In genomic region chr15:41838400-41838897, GRCh38 we compare ENCODE assay signal across 12 cellular contexts. TPM values are rescaled to one million over a fixed set of nuclear protein-coding genes. Genes with fewer than 3 reads are reported as not detected.
DNase-seq lines count a peak whose midpoint lies in the region; ATAC-seq and TF ChIP-seq lines count a peak whose summit lies in the region.
"Had no signal": no experiment of that assay in that cellular context is flagged by ENCODE, and none has a peak within 500 bp of the region (broad histone marks: within the 10 kb centered on the region; RNA-seq: fewer than 3 reads in every experiment).

TSS of gene PLA2G4B (plus strand) at chr15:41838847. CDS start at chr15:41838914, 67 bp downstream.

- WGBS in heart right ventricle, 2 donors = 71 to 76% methylated on average over 6 of the region's 6 CpGs
- 81% methylated on average over 6 of the region's 6 CpGs for WGBS in right cardiac atrium
- 62 to 83% methylated on average over 6 of the region's 6 CpGs for WGBS in lung, 2 donors
- WGBS in urinary bladder = 83% methylated on average over 6 of the region's 6 CpGs
- 90 to 93% methylated on average over 2 to 6 of the region's 6 CpGs for WGBS in endodermal cell (ENCODE audit: insufficient coverage in 1 of 2, insufficient read length in 1 of 2), 2 experiments

- H3K27ac ChIP-seq in heart right ventricle (no peak within 1 kb of the TSS), right cardiac atrium (ENCODE audit: low read length) (no peak within 1 kb of the TSS), WERI-Rb-1 (peak within 1 kb of the TSS; percentile 40), lung (ENCODE audit: low read depth in 1 of 2, low read length in 1 of 2) (peak within 1 kb of the TSS in 1 of 2 donors; percentile 81), urinary bladder (ENCODE audit: low read depth) (peak within 1 kb of the TSS; percentile 44), endodermal cell (ENCODE audit: low read depth, low read length) (no peak within 1 kb of the TSS)

- H3K9ac ChIP-seq in endodermal cell (ENCODE audit: extremely low read depth, low read length, poor library complexity, severe bottlenecking) = no peak within 1 kb of the TSS

- peaks cover 0 to 50% (median 6%) of the 10 kb centered on the region in 9 donors for H3K36me3 ChIP-seq in heart right ventricle
- H3K36me3 ChIP-seq in WERI-Rb-1 = peaks cover 5% of the 10 kb centered on the region
- peaks cover 0 to 27% of the 10 kb centered on the region in 2 donors for H3K36me3 ChIP-seq in lung (ENCODE audit: control insufficient read depth in 2 of 2, insufficient read depth in 2 of 2, low read length in 2 of 2)
- H3K36me3 ChIP-seq in urinary bladder (ENCODE audit: insufficient read depth) = no peaks in the 10 kb centered on the region
- H3K36me3 ChIP-seq in endodermal cell (ENCODE audit: control insufficient read depth, insufficient read depth, low read length) = no peaks in the 10 kb centered on the region

- no peak within 1 kb of the TSS for H3K27ac Mint-ChIP-seq in endodermal cell
- H3K27ac Mint-ChIP-seq: activated CD8-positive, alpha-beta T cell treated with anti-CD3 and anti-CD28 coated beads for 36 hours; activated naive CD8-positive, alpha-beta T cell treated with anti-CD3 and anti-CD28 coated beads for 36 hours had no signal

- H3K4me1 Mint-ChIP-seq in endodermal cell = no peaks in the 10 kb centered on the region

- H3K4me1 ChIP-seq in heart right ventricle (peaks cover 0 to 13% (median 4%) of the 10 kb centered on the region in 9 donors), right cardiac atrium (ENCODE audit: control insufficient read depth, insufficient read depth, low read length) (no peaks in the 10 kb centered on the region), lung (ENCODE audit: control insufficient read depth in 2 of 2, insufficient read depth in 2 of 2, low read length in 2 of 2) (peaks cover 0 to 10% of the 10 kb centered on the region in 2 donors), urinary bladder (ENCODE audit: insufficient read depth) (no peaks in the 10 kb centered on the region), endodermal cell (ENCODE audit: control insufficient read depth, insufficient read depth, low read length) (no peaks in the 10 kb centered on the region)

- H3K9me3 Mint-ChIP-seq in endodermal cell = no peaks in the 10 kb centered on the region
- H3K9me3 Mint-ChIP-seq: activated CD8-positive, alpha-beta T cell treated with anti-CD3 and anti-CD28 coated beads for 36 hours; activated naive CD8-positive, alpha-beta T cell treated with anti-CD3 and anti-CD28 coated beads for 36 hours; CD4-positive, alpha-beta memory T cell had no signal

- DNase-seq in heart right ventricle = no peak
- no peak for DNase-seq in right cardiac atrium
- DNase-seq in WERI-Rb-1 = no peak
- DNase-seq in lung (ENCODE audit: low spot score) = peak; percentile 89
- DNase-seq in mesenteric fat pad (ENCODE audit: low spot score) = no peak
- no peak for DNase-seq in central memory CD4-positive, alpha-beta T cell
- no peak for DNase-seq in endodermal cell
- DNase-seq: activated CD8-positive, alpha-beta T cell treated with anti-CD3 and anti-CD28 coated beads for 36 hours; activated naive CD8-positive, alpha-beta T cell treated with anti-CD3 and anti-CD28 coated beads for 36 hours; CD4-positive, alpha-beta memory T cell; NCI-H2081 treated with DMSO at 0.1 percent for 48 hours had no signal

- H3K36me3 Mint-ChIP-seq in endodermal cell (ENCODE audit: low read depth) = peaks cover 12% of the 10 kb centered on the region

- H3K27me3 ChIP-seq in heart right ventricle (no peaks in the 10 kb centered on the region), right cardiac atrium (ENCODE audit: control insufficient read depth, insufficient read depth) (no peaks in the 10 kb centered on the region), WERI-Rb-1 (ENCODE audit: insufficient read depth, low read depth, severe bottlenecking) (no peaks in the 10 kb centered on the region), lung (ENCODE audit: control insufficient read depth, insufficient read depth) (no peaks in the 10 kb centered on the region), endodermal cell (ENCODE audit: control insufficient read depth, insufficient read depth, low read length, poor library complexity, severe bottlenecking) (no peaks in the 10 kb centered on the region)

- no peak within 1 kb of the TSS for H3K4me3 ChIP-seq in heart right ventricle
- no peak within 1 kb of the TSS for H3K4me3 ChIP-seq in right cardiac atrium (ENCODE audit: low read length)
- no peak within 1 kb of the TSS for H3K4me3 ChIP-seq in WERI-Rb-1 (ENCODE audit: low read depth, low read length)
- H3K4me3 ChIP-seq in lung = no peak within 1 kb of the TSS
- no peak within 1 kb of the TSS for H3K4me3 ChIP-seq in urinary bladder (ENCODE audit: low read depth, low read length)
- no peak within 1 kb of the TSS for H3K4me3 ChIP-seq in endodermal cell (ENCODE audit: low read length)

- no peaks in the 10 kb centered on the region for H3K27me3 Mint-ChIP-seq in endodermal cell (ENCODE audit: insufficient read depth)
- H3K27me3 Mint-ChIP-seq: activated CD8-positive, alpha-beta T cell treated with anti-CD3 and anti-CD28 coated beads for 36 hours; activated naive CD8-positive, alpha-beta T cell treated with anti-CD3 and anti-CD28 coated beads for 36 hours; CD4-positive, alpha-beta memory T cell had no signal

- H3K4me3 Mint-ChIP-seq in endodermal cell = no peak within 1 kb of the TSS
- H3K4me3 Mint-ChIP-seq: activated CD8-positive, alpha-beta T cell treated with anti-CD3 and anti-CD28 coated beads for 36 hours; activated naive CD8-positive, alpha-beta T cell treated with anti-CD3 and anti-CD28 coated beads for 36 hours; CD4-positive, alpha-beta memory T cell had no signal

- no peak for TF ChIP-seq CTCF in heart right ventricle (IDR thresholded peaks at IDR 0.05)
- TF ChIP-seq CTCF in WERI-Rb-1 (IDR thresholded peaks at IDR 0.05; ENCODE audit: low read depth, low read length) = no peak
- TF ChIP-seq CTCF in lung (IDR thresholded peaks at IDR 0.05; ENCODE audit: control extremely low read depth, extremely low read depth) = no peak
- no peak for TF ChIP-seq CTCF in endodermal cell (conservative IDR thresholded peaks at IDR 0.05)

- no peaks in the 10 kb centered on the region for H3K9me3 ChIP-seq in heart right ventricle
- H3K9me3 ChIP-seq in right cardiac atrium (ENCODE audit: control insufficient read depth, low read length) = no peaks in the 10 kb centered on the region
- H3K9me3 ChIP-seq in WERI-Rb-1 (ENCODE audit: severe bottlenecking) = no peaks in the 10 kb centered on the region
- no peaks in the 10 kb centered on the region for H3K9me3 ChIP-seq in lung (ENCODE audit: control insufficient read depth in 2 of 2, insufficient read depth in 1 of 2, low read length in 1 of 2)
- no peaks in the 10 kb centered on the region for H3K9me3 ChIP-seq in endodermal cell (ENCODE audit: control insufficient read depth, low read length)

- intact Hi-C loops in heart right ventricle (cut with DNase I) (loop anchor here in 3 of 10 donors (5.0 to 10.0 kb wide), 2 partner anchors 59 to 66 kb away; no protein-coding TSS in a partner anchor), right cardiac atrium (cut with DNase I) (no loop called here)

- peak in 5 of 8 donors; percentile 14 to 36 (median 21) for ATAC-seq in heart right ventricle
- ATAC-seq in right cardiac atrium = no peak
- ATAC-seq in lung (ENCODE audit: insufficient read depth, low FRiP score) = peak; percentile 72
- ATAC-seq: activated CD8-positive, alpha-beta T cell treated with anti-CD3 and anti-CD28 coated beads for 36 hours had no signal

RNA-seq across cellular contexts. Expression of gene PLA2G4B, which starts in this region (rescaled TPM):
- 1 to 10 TPM; 1.6 to 6.7 (median 3.2) TPM for total RNA-seq in heart right ventricle
- 10 to 100 TPM in 1 of 2 donors, 1 to 10 TPM in 1; 2.7 to 16.0 TPM for polyA plus RNA-seq in heart right ventricle
- 1 to 10 TPM; 1.8 to 7.1 (median 5.8) TPM for total RNA-seq in right cardiac atrium
- 3.9 TPM for polyA plus RNA-seq in right cardiac atrium
- total RNA-seq in lung = 10 to 100 TPM in 1 of 2 donors, 1 to 10 TPM in 1; 8.4 to 12.8 TPM
- 10 to 100 TPM in 1 of 2 donors, 1 to 10 TPM in 1; 5.7 to 13.0 TPM for polyA plus RNA-seq in lung
- total RNA-seq in urinary bladder = 2.7 TPM
- 8.1 TPM for polyA plus RNA-seq in urinary bladder
- 4.3 TPM for total RNA-seq in mesenteric fat pad
- 10 to 100 TPM in 1 of 2 donors, 1 to 10 TPM in 1; 6.9 to 10.1 TPM for total RNA-seq in endodermal cell
- 21.8 TPM for polyA plus RNA-seq in endodermal cell (2013, experiment 1 of 2)
- 25.3 TPM for polyA plus RNA-seq in endodermal cell (2013, experiment 2 of 2)

Comparison
In these comparisons a context has a peak if more than half of its experiments do, and no peak if none do; other contexts are left out.
1. ATAC-seq: peak in heart right ventricle (5 of 8) and lung (single experiment); none in right cardiac atrium (0 of 2).
2. H3K27ac ChIP-seq: peak in WERI-Rb-1 (single experiment) and urinary bladder (single experiment); none in heart right ventricle (0 of 10), right cardiac atrium (single experiment) and endodermal cell (single experiment).